In genomic region chr10:122460891-122461293, GRCh38 we compare ENCODE assay signal across 10 cellular contexts. TPM values are rescaled to one million over a fixed set of nuclear protein-coding genes. Genes with fewer than 3 reads are reported as not detected.
A peak's percentile ranks its signal among the peaks of the same experiment; 100 is the strongest.
DNase-seq lines count a peak whose midpoint lies in the region; ATAC-seq and TF ChIP-seq lines count a peak whose summit lies in the region.
"Had no signal": no experiment of that assay in that cellular context is flagged by ENCODE, and none has a peak within 500 bp of the region (broad histone marks: within the 10 kb centered on the region; RNA-seq: fewer than 3 reads in every experiment).

No MANE protein-coding gene starts in this region.

- ATAC-seq in natural killer cell = no peak
- no peak for ATAC-seq in natural killer cell treated with Interleukin-12 subunit alpha and Interleukin-12 subunit beta and Interleukin-15 and Interleukin-18, amount 100 ng/mL, for 72 hours
- ATAC-seq in naive B cell (ENCODE audit: low read depth in 2 of 2) = no peak
- ATAC-seq in aorta (ENCODE audit: low FRiP score) = no peak

- TF ChIP-seq CTCF in natural killer cell (IDR thresholded peaks at IDR 0.05) (no peak), esophagus muscularis mucosa (IDR thresholded peaks at IDR 0.05) (no peak)

- H3K27ac Mint-ChIP-seq in natural killer cell (no peak overlapping the region), naive B cell (no peak overlapping the region)
- H3K27ac Mint-ChIP-seq in natural killer cell treated with Interleukin-12 subunit alpha and Interleukin-12 subunit beta and Interleukin-15 and Interleukin-18, amount 100 ng/mL, for 72 hours = no peak overlapping the region

- H3K27ac ChIP-seq in esophagus muscularis mucosa (replicated peaks in 1 of 4) (peak overlapping the region; percentile 87 to 92 (median 90)), aorta (ENCODE audit: low read depth in 1 of 2, low read length in 2 of 2) (peak overlapping the region in 1 of 2 donors; percentile 41)

- H3K36me3 ChIP-seq in esophagus muscularis mucosa (no peaks in the 10 kb centered on the region), aorta (ENCODE audit: control insufficient read depth in 1 of 2, insufficient read depth in 2 of 2, low read length in 1 of 2) (no peaks in the 10 kb centered on the region)

- TF ChIP-seq POLR2A in esophagus muscularis mucosa (IDR thresholded peaks at IDR 0.05; ENCODE audit: low read depth) = no peak

- 0% methylated on average over 10 of the region's 40 CpGs for WGBS in esophagus muscularis mucosa
- 0 to 1% methylated on average over 40 of the region's 40 CpGs for WGBS in aorta, 2 donors

- H3K27me3 Mint-ChIP-seq in natural killer cell (ENCODE audit: low read depth in 2 of 2) (peaks cover 67 to 69% of the 10 kb centered on the region in 2 donors), naive B cell (peaks cover 73 to 78% (median 77%) of the 10 kb centered on the region in 3 donors)
- H3K27me3 Mint-ChIP-seq in natural killer cell treated with Interleukin-12 subunit alpha and Interleukin-12 subunit beta and Interleukin-15 and Interleukin-18, amount 100 ng/mL, for 72 hours = peaks cover 48 to 67% of the 10 kb centered on the region in 2 donors

- DNase-seq in natural killer cell = no peak
- DNase-seq in natural killer cell treated with Interleukin-12 subunit alpha and Interleukin-12 subunit beta and Interleukin-15 and Interleukin-18, amount 100 ng/mL, for 72 hours (ENCODE audit: low spot score) = no peak
- DNase-seq in esophagus muscularis mucosa (ENCODE audit: extremely low spot score) = no peak
- no peak for DNase-seq in naive B cell
- peak in 1 of 2 donors; percentile 57 for DNase-seq in aorta
- no peak for DNase-seq in NAMALWA (ENCODE audit: low spot score)
- no peak for DNase-seq in posterior cingulate gyrus
- DNase-seq in NCI-H1417 (lab: John Stamatoyannopoulos, UW) = no peak
- DNase-seq: activated CD4-positive, alpha-beta T cell treated with anti-CD3 and anti-CD28 coated beads for 1 hour had no signal

- H3K4me1 Mint-ChIP-seq in natural killer cell = peaks cover 8 to 10% of the 10 kb centered on the region in 2 donors
- H3K4me1 Mint-ChIP-seq in natural killer cell treated with Interleukin-12 subunit alpha and Interleukin-12 subunit beta and Interleukin-15 and Interleukin-18, amount 100 ng/mL, for 72 hours (ENCODE audit: low read depth in 2 of 2) = peaks cover 0 to 6% of the 10 kb centered on the region in 2 donors
- peaks cover 7 to 18% (median 13%) of the 10 kb centered on the region in 3 donors for H3K4me1 Mint-ChIP-seq in naive B cell

- H3K36me3 Mint-ChIP-seq in natural killer cell (no peaks in the 10 kb centered on the region), naive B cell (no peaks in the 10 kb centered on the region)
- H3K36me3 Mint-ChIP-seq in natural killer cell treated with Interleukin-12 subunit alpha and Interleukin-12 subunit beta and Interleukin-15 and Interleukin-18, amount 100 ng/mL, for 72 hours = no peaks in the 10 kb centered on the region

- intact Hi-C loops in natural killer cell (cut with micrococcal nuclease) = no loop called here
- intact Hi-C loops in esophagus muscularis mucosa (cut with DNase I) = no loop called here
- intact Hi-C loops in aorta (cut with DNase I) = loop anchor here (2.0 to 5.0 kb wide), 2 partner anchors 41 to 44 kb away; no protein-coding TSS in a partner anchor
- intact Hi-C loops in posterior cingulate gyrus (cut with DNase I) = loop anchor here (5.0 to 10.0 kb wide), 2 partner anchors 36 to 86 kb away; partner anchors contain the start of gene PLEKHA1

- no peaks in the 10 kb centered on the region for H3K9me3 ChIP-seq in esophagus muscularis mucosa
- H3K9me3 ChIP-seq in aorta (ENCODE audit: control insufficient read depth, low read length) = no peaks in the 10 kb centered on the region

- H3K9me3 Mint-ChIP-seq in natural killer cell = no peaks in the 10 kb centered on the region
- H3K9me3 Mint-ChIP-seq in natural killer cell treated with Interleukin-12 subunit alpha and Interleukin-12 subunit beta and Interleukin-15 and Interleukin-18, amount 100 ng/mL, for 72 hours = no peaks in the 10 kb centered on the region
- peaks cover 0 to 2% (median 0%) of the 10 kb centered on the region in 7 donors for H3K9me3 Mint-ChIP-seq in naive B cell

- H3K27me3 ChIP-seq in esophagus muscularis mucosa (no peaks in the 10 kb centered on the region), aorta (ENCODE audit: control insufficient read depth in 1 of 2, insufficient read depth in 2 of 2, low read length in 1 of 2) (no peaks in the 10 kb centered on the region)

- TF ChIP-seq EP300 in esophagus muscularis mucosa (IDR thresholded peaks at IDR 0.05) = no peak

- H3K4me1 ChIP-seq in esophagus muscularis mucosa (peaks cover 11 to 45% (median 32%) of the 10 kb centered on the region in 4 donors), aorta (ENCODE audit: control insufficient read depth in 1 of 2, insufficient read depth in 2 of 2, low read length in 2 of 2) (peaks cover 1 to 3% of the 10 kb centered on the region in 2 donors)

- H3K4me3 ChIP-seq in esophagus muscularis mucosa (peak overlapping the region; percentile 71 to 88 (median 82)), aorta (ENCODE audit: low read length in 2 of 2) (peak overlapping the region; percentile 88 to 94)

- H3K4me3 Mint-ChIP-seq in natural killer cell (peak overlapping the region; percentile 28), naive B cell (peak overlapping the region in 7 of 8 donors; percentile 25 to 63 (median 39))
- H3K4me3 Mint-ChIP-seq in natural killer cell treated with Interleukin-12 subunit alpha and Interleukin-12 subunit beta and Interleukin-15 and Interleukin-18, amount 100 ng/mL, for 72 hours = no peak overlapping the region

RNA-seq across cellular contexts. Expression of gene HTRA1, which starts 0.5 kb away (rescaled TPM):
- not detected for total RNA-seq in natural killer cell
- not detected for total RNA-seq in natural killer cell treated with Interleukin-12 subunit alpha and Interleukin-12 subunit beta and Interleukin-15 and Interleukin-18, amount 100 ng/mL, for 72 hours
- 100 to 1,000 TPM; 101 to 146 (median 109) TPM for total RNA-seq in esophagus muscularis mucosa
- not detected for polyA plus RNA-seq in naive B cell (ENCODE audit: low read depth in 6 of 6)
- total RNA-seq in aorta = 100 to 1,000 TPM; 261 to 386 TPM
- polyA plus RNA-seq in aorta = 100 to 1,000 TPM; 324 to 465 TPM

RNA-seq across cellular contexts. Expression of gene ARMS2, which starts 6.4 kb away (rescaled TPM):
- total RNA-seq in natural killer cell (not detected), esophagus muscularis mucosa (1 to 10 TPM in 1 of 4 donors, not detected in 3; 1.2 TPM), aorta (not detected)
- not detected for total RNA-seq in natural killer cell treated with Interleukin-12 subunit alpha and Interleukin-12 subunit beta and Interleukin-15 and Interleukin-18, amount 100 ng/mL, for 72 hours
- polyA plus RNA-seq in naive B cell (ENCODE audit: low read depth in 6 of 6) (not detected), aorta (not detected)
- total RNA-seq: M059J had no signal

Comparison
In these comparisons a context has a peak if more than half of its experiments do, and no peak if none do; other contexts are left out.
1. RNA of gene HTRA1, which starts 0.5 kb away (total RNA-seq): 261 to 386 TPM in aorta and 101 to 146 TPM in esophagus muscularis mucosa; not detected in natural killer cell and not detected in natural killer cell treated with Interleukin-12 subunit alpha and Interleukin-12 subunit beta and Interleukin-15 and Interleukin-18, amount 100 ng/mL, for 72 hours; every median in the first group is over 10 times any median in the second.
2. intact Hi-C loops: an anchor here in aorta (2.0 to 5.0 kb wide) and posterior cingulate gyrus (5.0 to 10.0 kb wide); none called in natural killer cell and esophagus muscularis mucosa.